ENCODE assay signal across 20 cellular contexts in genomic region chr12:9066183-9066623, GRCh38. TPM values are rescaled to one million over a fixed set of nuclear protein-coding genes. Genes with fewer than 3 reads are reported as not detected.
DNase-seq lines count a peak whose midpoint lies in the region; ATAC-seq and TF ChIP-seq lines count a peak whose summit lies in the region.
"Had no signal": no experiment of that assay in that cellular context is flagged by ENCODE, and none has a peak within 500 bp of the region (broad histone marks: within the 10 kb centered on the region; RNA-seq: fewer than 3 reads in every experiment).

No MANE protein-coding gene starts in this region.

- DNase-seq in activated CD4-positive, alpha-beta T cell treated with anti-CD3 and anti-CD28 coated beads, Interleukin-2, amount 10 ng/mL, durations not matched to agents 24 days and 14 days = no peak
- DNase-seq in activated CD4-positive, alpha-beta T cell treated with anti-CD3 and anti-CD28 coated beads, Interleukin-2, amount 50 U/mL, for 1 hour = no peak
- DNase-seq in H9 (no peak), neural crest cell (ENCODE audit: low read depth, low spot score) (no peak), left colon (no peak), GM23248 (no peak)
- DNase-seq: activated CD4-positive, alpha-beta T cell treated with anti-CD3 and anti-CD28 coated beads for 48 hours; brain microvascular endothelial cell; CD8-positive, alpha-beta memory T cell; left lung; NCI-H1436; SHP77 treated with DMSO at 0.1 percent for 48 hours; stimulated activated CD4-positive, alpha-beta T cell treated with anti-CD3 and anti-CD28 coated beads, Interleukin-4, amount 100 ng/mL, for 4 hours; T1000 had no signal

- H3K4ac ChIP-seq in H9 (ENCODE audit: low read depth, low read length) = no peak overlapping the region

- H3K27me3 Mint-ChIP-seq in activated CD4-positive, alpha-beta T cell treated with anti-CD3 and anti-CD28 coated beads, Interleukin-2, amount 10 ng/mL, durations not matched to agents 24 days and 14 days = peaks cover 28% of the 10 kb centered on the region
- H3K27me3 Mint-ChIP-seq in H9 (ENCODE audit: low read depth) (peaks cover 2% of the 10 kb centered on the region), neural crest cell (ENCODE audit: low read depth) (no peaks in the 10 kb centered on the region)
- H3K27me3 Mint-ChIP-seq: CD8-positive, alpha-beta memory T cell had no signal

- no peak overlapping the region for H3K27ac Mint-ChIP-seq in activated CD4-positive, alpha-beta T cell treated with anti-CD3 and anti-CD28 coated beads, Interleukin-2, amount 10 ng/mL, durations not matched to agents 24 days and 14 days
- H3K27ac Mint-ChIP-seq in H9 (no peak overlapping the region), neural crest cell (ENCODE audit: unreplicated experiment) (no peak overlapping the region)

- H3K56ac ChIP-seq in H9 (ENCODE audit: insufficient read length, low read depth, low read length) = no peak overlapping the region

- H3F3A ChIP-seq in GM23248 (ENCODE audit: insufficient read depth) = no peaks in the 10 kb centered on the region

- no peaks in the 10 kb centered on the region for H3K79me1 ChIP-seq in H9 (ENCODE audit: insufficient read depth, low read depth, low read length, poor library complexity, severe bottlenecking)

- peaks cover 4% of the 10 kb centered on the region for H3K4me1 Mint-ChIP-seq in activated CD4-positive, alpha-beta T cell treated with anti-CD3 and anti-CD28 coated beads, Interleukin-2, amount 10 ng/mL, durations not matched to agents 24 days and 14 days
- peaks cover 19 to 20% of the 10 kb centered on the region in 2 experiments for H3K4me1 Mint-ChIP-seq in H9
- H3K4me1 Mint-ChIP-seq in neural crest cell = peaks cover 9% of the 10 kb centered on the region

- H3K36me3 ChIP-seq in GM23248 (ENCODE audit: low read depth) = no peaks in the 10 kb centered on the region
- H3K36me3 ChIP-seq: brain microvascular endothelial cell had no signal

- H4K20me1 ChIP-seq in H9 (ENCODE audit: control insufficient read depth, insufficient read depth, insufficient read length) (no peaks in the 10 kb centered on the region), GM23248 (ENCODE audit: insufficient read depth) (no peaks in the 10 kb centered on the region)

- H3K18ac ChIP-seq in H9 (ENCODE audit: insufficient read length, low read depth, low read length) = no peak overlapping the region

- H3K9me2 ChIP-seq in GM23248 (ENCODE audit: insufficient read depth) = no peaks in the 10 kb centered on the region

- H3K9me3 ChIP-seq in H9 (ENCODE audit: control insufficient read depth, low read depth, low read length) (no peaks in the 10 kb centered on the region), GM23248 (ENCODE audit: low read depth) (no peaks in the 10 kb centered on the region)
- H3K9me3 ChIP-seq: left lung, upper lobe of left lung had no signal

- H2BK12ac ChIP-seq in H9 (ENCODE audit: insufficient read length, low read depth, low read length) = peak overlapping the region; percentile 25

- H3K4me2 ChIP-seq in H9 (ENCODE audit: insufficient read depth, insufficient read length, low read length) = no peak overlapping the region
- H3K4me2 ChIP-seq in GM23248 (ENCODE audit: unreplicated experiment) = no peak overlapping the region
- H3K4me2 ChIP-seq: KMS-11 had no signal

- H3K79me2 ChIP-seq in H9 (ENCODE audit: insufficient read depth, low read length) (no peaks in the 10 kb centered on the region), GM23248 (ENCODE audit: insufficient read depth) (no peaks in the 10 kb centered on the region)

- no peak overlapping the region for H2AK5ac ChIP-seq in H9 (ENCODE audit: insufficient read length, low read length)

- H3K27ac ChIP-seq in H9 (ENCODE audit: insufficient read length, low read depth, low read length) = no peak overlapping the region
- no peak overlapping the region for H3K27ac ChIP-seq in GM23248
- H3K27ac ChIP-seq: brain microvascular endothelial cell, KMS-11 had no signal

- H3K4me3 ChIP-seq in GM23248 = no peak overlapping the region

- no peak overlapping the region for H2AFZ ChIP-seq in H9 (ENCODE audit: low read length)
- no peak overlapping the region for H2AFZ ChIP-seq in GM23248

- no peak overlapping the region for H4K91ac ChIP-seq in H9 (ENCODE audit: insufficient read length, low read depth, low read length)

- no CpG with 5 or more reads among the region's 9 CpGs for WGBS in H9 (ENCODE audit: extremely low coverage, insufficient read length, low lambda C conversion rate)
- 82 to 86% methylated on average over 9 of the region's 9 CpGs for WGBS in GM23248 (ENCODE audit: low coverage in 1 of 2, low lambda C conversion rate in 2 of 2, missing lambda C conversion rate in 2 of 2), 2 experiments

- no peak overlapping the region for H2BK120ac ChIP-seq in H9 (ENCODE audit: low read depth, low read length, poor library complexity, severe bottlenecking)

- no peaks in the 10 kb centered on the region for H3K27me3 ChIP-seq in H9 (ENCODE audit: insufficient read depth, low read length)
- no peaks in the 10 kb centered on the region for H3K27me3 ChIP-seq in GM23248 (replicated peaks; ENCODE audit: insufficient read depth)
- H3K27me3 ChIP-seq: brain microvascular endothelial cell, upper lobe of left lung had no signal

- TF ChIP-seq CTCF in H9 (conservative IDR thresholded peaks at IDR 0.05) (no peak), neural crest cell (conservative IDR thresholded peaks at IDR 0.05) (no peak)

- H2BK5ac ChIP-seq in H9 (ENCODE audit: insufficient read length, low read length) = no peak overlapping the region

- peaks cover 2% of the 10 kb centered on the region for H3K36me3 Mint-ChIP-seq in activated CD4-positive, alpha-beta T cell treated with anti-CD3 and anti-CD28 coated beads, Interleukin-2, amount 10 ng/mL, durations not matched to agents 24 days and 14 days (ENCODE audit: low read depth)
- H3K36me3 Mint-ChIP-seq in H9 (ENCODE audit: insufficient read depth in 1 of 3, low read depth in 3 of 3) (no peaks in the 10 kb centered on the region), neural crest cell (ENCODE audit: low read depth) (peaks cover 2% of the 10 kb centered on the region)

- H2BK20ac ChIP-seq in H9 (ENCODE audit: low read depth, low read length, poor library complexity, severe bottlenecking) = no peak overlapping the region

- peak; percentile 39 for ATAC-seq in esophagus mucosa
- ATAC-seq in GM21786 (IDR thresholded peaks at IDR 0.05; ENCODE audit: unreplicated experiment) = no peak
- no peak for ATAC-seq in left colon
- ATAC-seq: left lung had no signal

- in situ Hi-C loops in GM23248 (cut with MboI) = no loop called here

- peak overlapping the region; percentile 28 for H3K4me3 Mint-ChIP-seq in activated CD4-positive, alpha-beta T cell treated with anti-CD3 and anti-CD28 coated beads, Interleukin-2, amount 10 ng/mL, durations not matched to agents 24 days and 14 days
- H3K4me3 Mint-ChIP-seq in H9 (peak overlapping the region; percentile 80 to 86; a peak in 4 of 5 replicates), neural crest cell (peak overlapping the region; percentile 83)

- no peak overlapping the region for H4K5ac ChIP-seq in H9 (ENCODE audit: insufficient read length, low read depth, low read length)

- no peaks in the 10 kb centered on the region for H3K9me3 Mint-ChIP-seq in activated CD4-positive, alpha-beta T cell treated with anti-CD3 and anti-CD28 coated beads, Interleukin-2, amount 10 ng/mL, durations not matched to agents 24 days and 14 days
- H3K9me3 Mint-ChIP-seq in H9 (no peaks in the 10 kb centered on the region), neural crest cell (no peaks in the 10 kb centered on the region)

- no peak overlapping the region for H3K9ac ChIP-seq in H9 (ENCODE audit: extremely low read depth, insufficient read length, low read length)
- H3K9ac ChIP-seq in GM23248 = no peak overlapping the region
- H3K9ac ChIP-seq: KMS-11 had no signal

- no peak overlapping the region for H3T11ph ChIP-seq in H9 (ENCODE audit: low read length)

- H4K8ac ChIP-seq in H9 (replicated peaks; ENCODE audit: insufficient read length, low read depth, low read length) = no peak overlapping the region

- H2BK15ac ChIP-seq in H9 (ENCODE audit: low read depth, low read length) = no peak overlapping the region

- intact Hi-C loops in activated CD4-positive, alpha-beta T cell treated with anti-CD3 and anti-CD28 coated beads, Interleukin-2, amount 10 ng/mL, durations not matched to agents 24 days and 14 days (cut with micrococcal nuclease) = loop anchor here (10.0 kb wide), 1 partner anchor 259 kb away; no protein-coding TSS in a partner anchor
- intact Hi-C loops in left colon (cut with DNase I, micrococcal nuclease) = no loop called here

- H3K14ac ChIP-seq in H9 (ENCODE audit: insufficient read depth, low read length) = no peak overlapping the region

- H3K23ac ChIP-seq in H9 (ENCODE audit: insufficient read length, low read depth, low read length) = no peak overlapping the region

- H3K23me2 ChIP-seq in H9 (ENCODE audit: insufficient read length, low read depth, low read length, poor library complexity, severe bottlenecking) = peaks cover 5% of the 10 kb centered on the region

- H3K4me1 ChIP-seq in H9 (ENCODE audit: insufficient read depth, low read length) = peaks cover 4% of the 10 kb centered on the region; the same call in 1 of the 2 replicates
- peaks cover 6% of the 10 kb centered on the region for H3K4me1 ChIP-seq in GM23248 (ENCODE audit: insufficient read depth)

RNA-seq across cellular contexts. Expression of gene A2M, which starts 49.5 kb away (rescaled TPM):
- total RNA-seq in activated CD4-positive, alpha-beta T cell treated with anti-CD3 and anti-CD28 coated beads, Interleukin-2, amount 10 ng/mL, durations not matched to agents 24 days and 14 days = not detected in 2 replicates
- 0.94 and 1.2 TPM in 2 replicates for total RNA-seq in H9 (2021)
- total RNA-seq in esophagus mucosa = 86.9 TPM
- 66.4 and 76.7 TPM in 2 replicates for total RNA-seq in neural crest cell
- total RNA-seq in left colon = 100 to 1,000 TPM in 1 of 2 donors, 10 to 100 TPM in 1; 83.4 to 227 TPM
- total RNA-seq in GM23248 (2014; rRNA removed; shearing (Covaris generic)) = 34.9 and 60.6 TPM in 2 replicates
- polyA plus RNA-seq in GM23248 (2016; fragmentation: Nextera tagmentation; extraction: Ambion mirVana) = 40.1 and 43.2 TPM in 2 replicates
- total RNA-seq: A172, Daoy had no signal

Comparison
In these comparisons a context has a peak if more than half of its experiments do, and no peak if none do; other contexts are left out.
1. H3K4me3 Mint-ChIP-seq: peak in every context shown above with its lines; median percentile 83 in H9; 83 in neural crest cell; 28 in activated CD4-positive, alpha-beta T cell treated with anti-CD3 and anti-CD28 coated beads, Interleukin-2, amount 10 ng/mL, durations not matched to agents 24 days and 14 days.
2. RNA of gene A2M, which starts 49.5 kb away (total RNA-seq): 83.4 to 227 TPM in left colon, 86.9 TPM in esophagus mucosa (single experiment), 66.4 to 76.7 TPM in neural crest cell and 34.9 to 60.6 TPM in GM23248; 0.94 to 1.2 TPM in H9 and not detected in activated CD4-positive, alpha-beta T cell treated with anti-CD3 and anti-CD28 coated beads, Interleukin-2, amount 10 ng/mL, durations not matched to agents 24 days and 14 days; every median in the first group is over 10 times any median in the second.